ENCODE assay signal across 8 cellular contexts in genomic region chr1:67850151-67850551, GRCh38. TPM values are rescaled to one million over a fixed set of nuclear protein-coding genes. Genes with fewer than 3 reads are reported as not detected.
DNase-seq lines count a peak whose midpoint lies in the region; ATAC-seq, FAIRE-seq and TF ChIP-seq lines count a peak whose summit lies in the region.

No MANE protein-coding gene starts in this region.

- peak; percentile 49 for TF ChIP-seq CTCF in MCF 10A (IDR thresholded peaks at IDR 0.05; ENCODE audit: unreplicated experiment)

- no TSS peak for BruUV-seq in MCF 10A (replicated peaks; lab: Mats Ljungman, UMichigan)

- no peaks in the 10 kb centered on the region for H3K36me3 Mint-ChIP-seq in MCF 10A (ENCODE audit: insufficient read depth, unreplicated experiment)
- H3K36me3 Mint-ChIP-seq in naive thymus-derived CD8-positive, alpha-beta T cell = no peaks in the 10 kb centered on the region

- peak; percentile 16 for ATAC-seq in stimulated activated naive CD8-positive, alpha-beta T cell treated with anti-CD3 and anti-CD28 coated beads, Interleukin-15, amount 100 ng/mL, for 72 hours
- no peak for ATAC-seq in stimulated activated naive CD8-positive, alpha-beta T cell treated with anti-CD3 and anti-CD28 coated beads, Interleukin-15, Interleukin-2, amounts not matched to agents 100 U/mL and 50 U/mL, for 24 hours
- no peak for ATAC-seq in naive thymus-derived CD8-positive, alpha-beta T cell

- no peak overlapping the region for H3K4me3 Mint-ChIP-seq in stimulated activated naive CD8-positive, alpha-beta T cell treated with anti-CD3 and anti-CD28 coated beads, Interleukin-15, amount 100 ng/mL, for 72 hours
- no peak overlapping the region for H3K4me3 Mint-ChIP-seq in MCF 10A (ENCODE audit: unreplicated experiment)
- H3K4me3 Mint-ChIP-seq in naive thymus-derived CD8-positive, alpha-beta T cell = no peak overlapping the region

- peak in 1 of 2 donors; percentile 8 for DNase-seq in stimulated activated naive CD8-positive, alpha-beta T cell treated with anti-CD3 and anti-CD28 coated beads, Interleukin-15, amount 100 ng/mL, for 72 hours
- DNase-seq in stimulated activated naive CD8-positive, alpha-beta T cell treated with anti-CD3 and anti-CD28 coated beads, Interleukin-15, Interleukin-2, amounts not matched to agents 100 U/mL and 50 U/mL, for 24 hours = no peak
- DNase-seq in NCI-H2171 treated with DMSO at 0.1 percent for 48 hours (lab: John Stamatoyannopoulos, UW) = peak; percentile 77
- peak; percentile 49 for DNase-seq in MCF 10A (ENCODE audit: unreplicated experiment)
- peak; percentile 62 to 72 for DNase-seq in lung microvascular endothelial cell (ENCODE audit: low read depth in 2 of 2)
- no peak for DNase-seq in activated effector memory CD4-positive, alpha-beta T cell treated with Interleukin-2 at 50 U/mL for 16 hours
- no peak for DNase-seq in GM12892 (ENCODE audit: insufficient read length)
- no peak for DNase-seq in naive thymus-derived CD8-positive, alpha-beta T cell

- POLR2A ChIA-PET in MCF 10A (lab: Yijun Ruan, JAX) = interaction anchor here (0.8 to 1.7 kb wide), 8 partner anchors 10 to 371 kb away, joined by 3 to 6 read pairs (median 4); partner anchors contain the start of gene GNG12
- POLR2A ChIA-PET in naive thymus-derived CD8-positive, alpha-beta T cell (lab: Charles Lee) = no interaction called here

- no peaks in the 10 kb centered on the region for H3K9me3 Mint-ChIP-seq in stimulated activated naive CD8-positive, alpha-beta T cell treated with anti-CD3 and anti-CD28 coated beads, Interleukin-15, amount 100 ng/mL, for 72 hours
- no peaks in the 10 kb centered on the region for H3K9me3 Mint-ChIP-seq in MCF 10A (ENCODE audit: unreplicated experiment)
- no peaks in the 10 kb centered on the region for H3K9me3 Mint-ChIP-seq in naive thymus-derived CD8-positive, alpha-beta T cell

- TF ChIP-seq POLR2A in GM12892 (IDR thresholded peaks at IDR 0.05; ENCODE audit: low read depth, low read length) = no peak

- peaks cover 17% of the 10 kb centered on the region for H3K27me3 Mint-ChIP-seq in stimulated activated naive CD8-positive, alpha-beta T cell treated with anti-CD3 and anti-CD28 coated beads, Interleukin-15, amount 100 ng/mL, for 72 hours
- H3K27me3 Mint-ChIP-seq in MCF 10A (ENCODE audit: insufficient read depth, unreplicated experiment) = no peaks in the 10 kb centered on the region
- H3K27me3 Mint-ChIP-seq in naive thymus-derived CD8-positive, alpha-beta T cell = peaks cover 21 to 35% (median 21%) of the 10 kb centered on the region in 5 donors

- H3K4me1 Mint-ChIP-seq in stimulated activated naive CD8-positive, alpha-beta T cell treated with anti-CD3 and anti-CD28 coated beads, Interleukin-15, amount 100 ng/mL, for 72 hours = no peaks in the 10 kb centered on the region
- H3K4me1 Mint-ChIP-seq in MCF 10A (ENCODE audit: insufficient read depth, unreplicated experiment) = peaks cover 29% of the 10 kb centered on the region
- H3K4me1 Mint-ChIP-seq in naive thymus-derived CD8-positive, alpha-beta T cell = no peaks in the 10 kb centered on the region

- no peak for FAIRE-seq in GM12892 (lab: Jason Lieb, UNC)

- no peak overlapping the region for H3K27ac Mint-ChIP-seq in stimulated activated naive CD8-positive, alpha-beta T cell treated with anti-CD3 and anti-CD28 coated beads, Interleukin-15, amount 100 ng/mL, for 72 hours
- H3K27ac Mint-ChIP-seq in MCF 10A (ENCODE audit: low read depth, unreplicated experiment) = peak overlapping the region; percentile 23
- no peak overlapping the region for H3K27ac Mint-ChIP-seq in naive thymus-derived CD8-positive, alpha-beta T cell

- intact Hi-C loops in MCF 10A (cut with micrococcal nuclease) = loop anchor here (1.0 to 5.0 kb wide), 4 partner anchors 84 to 722 kb away; no protein-coding TSS in a partner anchor

- CTCF ChIA-PET in MCF 10A (lab: Yijun Ruan, JAX) = interaction anchor here (0.5 to 10.6 kb wide), 34 partner anchors 10 to 595 kb away, joined by 3 to 121 read pairs (median 4); partner anchors contain the start of gene GNG12

RNA-seq across cellular contexts. Expression of gene GNG12, which starts 16.9 kb away (rescaled TPM):
- total RNA-seq in MCF 10A (2022) (117 and 135 TPM in 2 replicates), lung microvascular endothelial cell (149 and 229 TPM in 2 replicates)
- 0.32 TPM for polyA plus RNA-seq in GM12892 (2012; ENCODE audit: missing spikeins)
- total RNA-seq in naive thymus-derived CD8-positive, alpha-beta T cell = not detected
- polyA plus RNA-seq in naive thymus-derived CD8-positive, alpha-beta T cell = not detected

Comparison
In these comparisons a context has a peak if more than half of its experiments do, and no peak if none do; other contexts are left out.
1. DNase-seq: peak in NCI-H2171 treated with DMSO at 0.1 percent for 48 hours (single experiment), MCF 10A (single experiment) and lung microvascular endothelial cell (2 of 2); none in stimulated activated naive CD8-positive, alpha-beta T cell treated with anti-CD3 and anti-CD28 coated beads, Interleukin-15, Interleukin-2, amounts not matched to agents 100 U/mL and 50 U/mL, for 24 hours (single experiment), activated effector memory CD4-positive, alpha-beta T cell treated with Interleukin-2 at 50 U/mL for 16 hours (single experiment), GM12892 (single experiment) and naive thymus-derived CD8-positive, alpha-beta T cell (0 of 10).
2. RNA of gene GNG12, which starts 16.9 kb away (total RNA-seq): 149 to 229 TPM in lung microvascular endothelial cell and 117 to 135 TPM in MCF 10A; not detected in naive thymus-derived CD8-positive, alpha-beta T cell; every median in the first group is over 100 times any median in the second.